In the genomic region with DNA sequence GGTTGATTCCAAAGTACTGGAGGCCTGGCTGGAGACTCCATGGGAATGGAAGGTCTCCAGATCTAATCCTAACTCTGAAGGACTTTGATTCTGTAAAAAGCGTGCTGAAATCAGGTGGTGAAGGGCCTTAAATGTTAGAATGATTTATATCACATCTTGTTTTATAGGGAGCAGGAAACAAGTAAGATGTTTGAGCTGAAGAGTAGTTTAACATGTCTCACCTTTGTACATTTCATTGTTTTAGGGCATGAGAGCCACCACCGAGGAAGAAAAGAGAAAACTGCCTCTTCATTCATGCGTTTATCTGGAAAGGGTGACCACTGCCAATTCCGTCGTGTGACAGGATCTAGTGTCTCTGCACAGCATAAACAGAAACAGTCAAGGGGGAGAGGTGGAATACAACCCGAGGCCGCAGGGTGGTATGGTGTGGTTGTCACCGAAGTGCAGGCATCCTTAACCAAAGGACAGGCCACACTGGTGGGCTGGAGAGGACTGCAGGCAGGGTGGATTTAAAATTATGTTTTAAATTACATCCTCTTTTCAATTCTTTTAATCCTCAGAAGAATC, we compare ENCODE assay signal across 25 cellular contexts.
"Had no signal": no experiment of that assay in that cellular context is flagged by ENCODE, and none has a peak within 500 bp of the region (broad histone marks: within the 10 kb centered on the region; RNA-seq: fewer than 3 reads in every experiment).

No MANE protein-coding gene starts in this region.

- H3K9me3 ChIP-seq: ovary, psoas muscle, right lobe of liver, sigmoid colon, stomach, thoracic aorta, tibial artery, transverse colon, upper lobe of left lung, uterus had no signal

- H3K4me1 ChIP-seq: psoas muscle, right lobe of liver, sigmoid colon, stomach, transverse colon, upper lobe of left lung, uterus had no signal

- H3K4me1 Mint-ChIP-seq: naive thymus-derived CD4-positive, alpha-beta T cell; natural killer cell; stimulated activated effector memory CD8-positive, alpha-beta T cell treated with anti-CD3 and anti-CD28 coated beads, Interleukin-12 subunit alpha, Interleukin-12 subunit beta, amount 100 ng/mL, for 72 hours; stimulated activated naive B cell treated with anti-CD40 and anti-IgM and Interleukin-4, amounts not matched to agents 10 μg/mL and 1 μg/mL and 100 μg/mL, for 72 hours had no signal

- H3K4me3 Mint-ChIP-seq: naive thymus-derived CD4-positive, alpha-beta T cell; natural killer cell; nephron; neural crest cell; stimulated activated effector memory CD8-positive, alpha-beta T cell treated with anti-CD3 and anti-CD28 coated beads, Interleukin-12 subunit alpha, Interleukin-12 subunit beta, amount 100 ng/mL, for 72 hours; stimulated activated naive B cell treated with anti-CD40 and anti-IgM and Interleukin-4, amounts not matched to agents 10 μg/mL and 1 μg/mL and 100 μg/mL, for 72 hours; stimulated activated naive CD8-positive, alpha-beta T cell treated with anti-CD3 and anti-CD28 coated beads, Interleukin-15, Interleukin-2, amounts not matched to agents 100 ng/mL and 50 ng/mL, for 24 hours had no signal

- H3K36me3 ChIP-seq: ovary, right lobe of liver, sigmoid colon, stomach, thoracic aorta, tibial artery, transverse colon, upper lobe of left lung, uterus had no signal

- H3K4me3 ChIP-seq: ovary, psoas muscle, right lobe of liver, sigmoid colon, stomach, thoracic aorta, tibial artery, transverse colon, upper lobe of left lung, uterus had no signal

- H3K27me3 ChIP-seq: ovary, right lobe of liver, sigmoid colon, tibial artery, transverse colon, upper lobe of left lung, uterus had no signal

- DNase-seq: naive thymus-derived CD4-positive, alpha-beta T cell; natural killer cell; occipital lobe; ovary; psoas muscle; right cardiac atrium; right lobe of liver; sigmoid colon; small intestine; stimulated activated CD4-positive, alpha-beta T cell treated with anti-CD3 and anti-CD28 coated beads, Interleukin-15, amount 100 ng/mL, for 24 hours; stimulated activated CD4-positive, alpha-beta T cell treated with anti-CD3 and anti-CD28 coated beads, Interleukin-2, amount 100 ng/mL, for 24 hours; stimulated activated CD4-positive, alpha-beta T cell treated with anti-CD3 and anti-CD28 coated beads, Interleukin-2, amount 100 ng/mL, for 48 hours; stimulated activated CD4-positive, alpha-beta T cell treated with anti-CD3 and anti-CD28 coated beads, Interleukin-4, amount 100 ng/mL, for 24 hours; stimulated activated naive B cell treated with anti-CD40 and anti-IgM and Interleukin-4, amounts not matched to agents 10 μg/mL and 1 μg/mL and 100 μg/mL, for 72 hours; stimulated activated naive CD4-positive, alpha-beta T cell treated with Interleukin-2 at 50 U/mL for 16 hours; stomach; tibial artery; transverse colon; upper lobe of left lung; uterus had no signal

- H3K36me3 Mint-ChIP-seq: naive thymus-derived CD4-positive, alpha-beta T cell; natural killer cell; stimulated activated effector memory CD8-positive, alpha-beta T cell treated with anti-CD3 and anti-CD28 coated beads, Interleukin-12 subunit alpha, Interleukin-12 subunit beta, amount 100 ng/mL, for 72 hours; stimulated activated naive B cell treated with anti-CD40 and anti-IgM and Interleukin-4, amounts not matched to agents 10 μg/mL and 1 μg/mL and 100 μg/mL, for 72 hours had no signal

- H3K27ac Mint-ChIP-seq: naive thymus-derived CD4-positive, alpha-beta T cell; natural killer cell; stimulated activated effector memory CD8-positive, alpha-beta T cell treated with anti-CD3 and anti-CD28 coated beads, Interleukin-12 subunit alpha, Interleukin-12 subunit beta, amount 100 ng/mL, for 72 hours; stimulated activated naive B cell treated with anti-CD40 and anti-IgM and Interleukin-4, amounts not matched to agents 10 μg/mL and 1 μg/mL and 100 μg/mL, for 72 hours; stimulated activated naive CD8-positive, alpha-beta T cell treated with anti-CD3 and anti-CD28 coated beads, Interleukin-15, Interleukin-2, amounts not matched to agents 100 ng/mL and 50 ng/mL, for 24 hours had no signal

- H3K27ac ChIP-seq: psoas muscle, right lobe of liver, sigmoid colon, stomach, thoracic aorta, tibial artery, transverse colon, upper lobe of left lung, uterus had no signal

- H3K27me3 Mint-ChIP-seq: stimulated activated naive CD8-positive, alpha-beta T cell treated with anti-CD3 and anti-CD28 coated beads, Interleukin-15, Interleukin-2, amounts not matched to agents 100 ng/mL and 50 ng/mL, for 24 hours had no signal

- H3K9me3 Mint-ChIP-seq: natural killer cell; nephron; neural crest cell; stimulated activated effector memory CD8-positive, alpha-beta T cell treated with anti-CD3 and anti-CD28 coated beads, Interleukin-12 subunit alpha, Interleukin-12 subunit beta, amount 100 ng/mL, for 72 hours; stimulated activated naive CD8-positive, alpha-beta T cell treated with anti-CD3 and anti-CD28 coated beads, Interleukin-15, Interleukin-2, amounts not matched to agents 100 ng/mL and 50 ng/mL, for 24 hours had no signal

- ATAC-seq: naive thymus-derived CD4-positive, alpha-beta T cell; natural killer cell; psoas muscle; right cardiac atrium; right lobe of liver; stimulated activated effector memory CD8-positive, alpha-beta T cell treated with anti-CD3 and anti-CD28 coated beads, Interleukin-12 subunit alpha, Interleukin-12 subunit beta, amount 100 ng/mL, for 72 hours; stimulated activated naive B cell treated with anti-CD40 and anti-IgM and Interleukin-4, amounts not matched to agents 10 μg/mL and 1 μg/mL and 100 μg/mL, for 72 hours had no signal
